9 cellular contexts compared by ENCODE assay signal in genomic region chr6:17593246-17593645, GRCh38.
"Had no signal": no experiment of that assay in that cellular context is flagged by ENCODE, and none has a peak within 500 bp of the region (broad histone marks: within the 10 kb centered on the region; RNA-seq: fewer than 3 reads in every experiment).

No MANE protein-coding gene starts in this region.

- ATAC-seq: HCT116 had no signal

- H3K9me3 ChIP-seq: HAP-1 had no signal

- H3K9ac ChIP-seq: GM23248, KMS-11 had no signal

- H3K4me2 ChIP-seq: KMS-11 had no signal

- H3K36me3 ChIP-seq: HAP-1 had no signal

- H3K4me1 ChIP-seq: HAP-1 had no signal

- FAIRE-seq: HTR-8/SVneo had no signal

- DNase-seq: GM23248, GOT3, H7, IMR-90, KBM-7 had no signal

- H3K27ac ChIP-seq: GM23248, KMS-11 had no signal

- H2AFZ ChIP-seq: GM23248 had no signal

- H3K4me3 ChIP-seq: GM23248, HAP-1 had no signal
